In genomic region chr1:166920561-166921475, GRCh38 we compare ENCODE assay signal across 8 cellular contexts. TPM values are rescaled to one million over a fixed set of nuclear protein-coding genes. Genes with fewer than 3 reads are reported as not detected.
DNase-seq lines count a peak whose midpoint lies in the region; ATAC-seq and TF ChIP-seq lines count a peak whose summit lies in the region.

No MANE protein-coding gene starts in this region.

- intact Hi-C loops in mucosa of descending colon (cut with DNase I, micrococcal nuclease) (no loop called here), upper lobe of right lung (cut with DNase I) (no loop called here)

- H3K27me3 ChIP-seq in endodermal cell (ENCODE audit: control insufficient read depth, insufficient read depth, low read length, poor library complexity, severe bottlenecking), result peaks cover 64% of the 10 kb centered on the region
- peaks cover 27% of the 10 kb centered on the region for H3K27me3 ChIP-seq in upper lobe of right lung

- H3K4me1 Mint-ChIP-seq in activated naive CD4-positive, alpha-beta T cell treated with anti-CD3 and anti-CD28 coated beads, Interleukin-2, amount 50 U/mL, for 24 hours, result no peaks in the 10 kb centered on the region
- H3K4me1 Mint-ChIP-seq in endodermal cell, result peaks cover 4% of the 10 kb centered on the region

- no peak for DNase-seq in activated naive CD4-positive, alpha-beta T cell treated with Interleukin-2 at 50 U/mL for 16 hours
- DNase-seq in endodermal cell, result peak; percentile 86
- DNase-seq in mucosa of descending colon, result peak in 2 of 3 donors; percentile 23 to 54
- peak; percentile 60 for DNase-seq in upper lobe of right lung
- no peak for DNase-seq in HCEC 1CT
- DNase-seq in NCI-H1436 treated with DMSO at 0.1 percent for 48 hours (lab: John Stamatoyannopoulos, UW), result no peak

- no peak overlapping the region for H3K27ac Mint-ChIP-seq in activated naive CD4-positive, alpha-beta T cell treated with anti-CD3 and anti-CD28 coated beads, Interleukin-2, amount 50 U/mL, for 24 hours
- H3K27ac Mint-ChIP-seq in endodermal cell, result no peak overlapping the region

- H3K4me1 ChIP-seq in endodermal cell (ENCODE audit: control insufficient read depth, insufficient read depth, low read length), result no peaks in the 10 kb centered on the region
- H3K4me1 ChIP-seq in mucosa of descending colon (ENCODE audit: low read depth), result peaks cover 7% of the 10 kb centered on the region
- no peaks in the 10 kb centered on the region for H3K4me1 ChIP-seq in upper lobe of right lung

- peaks cover 22% of the 10 kb centered on the region for H3K27me3 Mint-ChIP-seq in activated naive CD4-positive, alpha-beta T cell treated with anti-CD3 and anti-CD28 coated beads, Interleukin-2, amount 50 U/mL, for 24 hours
- peaks cover 65% of the 10 kb centered on the region for H3K27me3 Mint-ChIP-seq in endodermal cell (ENCODE audit: insufficient read depth)

- H3K27ac ChIP-seq in endodermal cell (ENCODE audit: low read depth, low read length), result no peak overlapping the region
- no peak overlapping the region for H3K27ac ChIP-seq in upper lobe of right lung

- no peak overlapping the region for H3K9ac ChIP-seq in endodermal cell (ENCODE audit: extremely low read depth, low read length, poor library complexity, severe bottlenecking)

- no peaks in the 10 kb centered on the region for H3K9me3 Mint-ChIP-seq in activated naive CD4-positive, alpha-beta T cell treated with anti-CD3 and anti-CD28 coated beads, Interleukin-2, amount 50 U/mL, for 24 hours
- H3K9me3 Mint-ChIP-seq in endodermal cell, result no peaks in the 10 kb centered on the region

- peak; percentile 78 for ATAC-seq in mucosa of descending colon
- ATAC-seq in upper lobe of right lung, result peak; percentile 37
- no peak for ATAC-seq in GM21528 (IDR thresholded peaks at IDR 0.05; ENCODE audit: low FRiP score, unreplicated experiment)

- no peaks in the 10 kb centered on the region for H3K36me3 ChIP-seq in endodermal cell (ENCODE audit: control insufficient read depth, insufficient read depth, low read length)
- no peaks in the 10 kb centered on the region for H3K36me3 ChIP-seq in mucosa of descending colon (ENCODE audit: low read depth)
- no peaks in the 10 kb centered on the region for H3K36me3 ChIP-seq in upper lobe of right lung

- H3K9me3 ChIP-seq in endodermal cell (ENCODE audit: control insufficient read depth, low read length), result no peaks in the 10 kb centered on the region
- no peaks in the 10 kb centered on the region for H3K9me3 ChIP-seq in mucosa of descending colon
- no peaks in the 10 kb centered on the region for H3K9me3 ChIP-seq in upper lobe of right lung

- 16 to 54% methylated on average over 47 to 113 of the region's 113 CpGs for WGBS in endodermal cell (ENCODE audit: insufficient coverage in 1 of 2, insufficient read length in 1 of 2), 2 experiments

- TF ChIP-seq CTCF in endodermal cell (conservative IDR thresholded peaks at IDR 0.05) (peak; percentile 29), mucosa of descending colon (IDR thresholded peaks at IDR 0.05) (no peak), upper lobe of right lung (IDR thresholded peaks at IDR 0.05) (no peak)

- H3K4me3 ChIP-seq in endodermal cell (ENCODE audit: low read length) (peak overlapping the region; percentile 65), mucosa of descending colon (no peak overlapping the region), upper lobe of right lung (peak overlapping the region; percentile 29)

- peak overlapping the region; percentile 67 for H3K4me3 Mint-ChIP-seq in activated naive CD4-positive, alpha-beta T cell treated with anti-CD3 and anti-CD28 coated beads, Interleukin-2, amount 50 U/mL, for 24 hours
- H3K4me3 Mint-ChIP-seq in endodermal cell, result peak overlapping the region; percentile 51

- no peaks in the 10 kb centered on the region for H3K36me3 Mint-ChIP-seq in activated naive CD4-positive, alpha-beta T cell treated with anti-CD3 and anti-CD28 coated beads, Interleukin-2, amount 50 U/mL, for 24 hours
- no peaks in the 10 kb centered on the region for H3K36me3 Mint-ChIP-seq in endodermal cell (ENCODE audit: low read depth)

RNA-seq across cellular contexts. Expression of gene TADA1, which starts 44.8 kb away (rescaled TPM):
- total RNA-seq in endodermal cell (10 to 100 TPM; 18.4 to 19.9 TPM), mucosa of descending colon (10 to 100 TPM in 2 of 3 donors, 1 to 10 TPM in 1; 9.5 to 12.4 (median 10.1) TPM), upper lobe of right lung (9.5 TPM)
- 32.6 TPM for polyA plus RNA-seq in endodermal cell (2013, experiment 1 of 2)
- polyA plus RNA-seq in endodermal cell (2013, experiment 2 of 2), result 31.5 TPM

RNA-seq across cellular contexts. Expression of gene ILDR2, which starts 54.5 kb away (rescaled TPM):
- total RNA-seq in endodermal cell, result 1 to 10 TPM in 1 of 2 donors, under 1 TPM in 1; 1.00 to 1.4 TPM
- polyA plus RNA-seq in endodermal cell (2013, experiment 1 of 2), result 65.4 TPM
- 65.5 TPM for polyA plus RNA-seq in endodermal cell (2013, experiment 2 of 2)
- 1 to 10 TPM in 1 of 3 donors, under 1 TPM in 2; 0.46 to 7.3 (median 0.52) TPM for total RNA-seq in mucosa of descending colon
- total RNA-seq in upper lobe of right lung, result 0.98 TPM

Comparison
In these comparisons a context has a peak if more than half of its experiments do, and no peak if none do; other contexts are left out.
1. DNase-seq: peak in endodermal cell (single experiment), mucosa of descending colon (2 of 3) and upper lobe of right lung (single experiment); none in activated naive CD4-positive, alpha-beta T cell treated with Interleukin-2 at 50 U/mL for 16 hours (single experiment), HCEC 1CT (single experiment) and NCI-H1436 treated with DMSO at 0.1 percent for 48 hours (single experiment).